ENCODE assay signal across 34 cellular contexts in genomic region chr4:132504438-132504837, GRCh38.
A peak's percentile ranks its signal among the peaks of the same experiment; 100 is the strongest.
DNase-seq lines count a peak whose midpoint lies in the region; ATAC-seq, FAIRE-seq and TF ChIP-seq lines count a peak whose summit lies in the region.
"Had no signal": no experiment of that assay in that cellular context is flagged by ENCODE, and none has a peak within 500 bp of the region (broad histone marks: within the 10 kb centered on the region; RNA-seq: fewer than 3 reads in every experiment).

No MANE protein-coding gene starts in this region.

- no peaks in the 10 kb centered on the region for H3K4me1 ChIP-seq in astrocyte (ENCODE audit: insufficient read depth, low read length)
- H3K4me1 ChIP-seq: SJSA1 had no signal

- peak; percentile 43 for FAIRE-seq in astrocyte (lab: Jason Lieb, UNC)
- no peak for FAIRE-seq in frontal cortex (lab: Jason Lieb, UNC)

- no peak overlapping the region for H3K4me3 Mint-ChIP-seq in astrocyte (ENCODE audit: unreplicated experiment)
- H3K4me3 Mint-ChIP-seq: effector memory CD8-positive, alpha-beta T cell; memory B cell; nephron progenitor cell; stimulated activated naive B cell treated with anti-CD40 and anti-IgM and Interleukin-4, amounts not matched to agents 10 μg/mL and 1 μg/mL and 100 μg/mL, for 72 hours; T-cell had no signal

- H3K4me3 ChIP-seq in astrocyte (ENCODE audit: insufficient read depth, low read depth, low read length), result no peak overlapping the region
- H3K4me3 ChIP-seq: ovary, SJSA1, skin epidermis had no signal

- H3K36me3 ChIP-seq in astrocyte (ENCODE audit: insufficient read depth, low read length), result no peaks in the 10 kb centered on the region
- H3K36me3 ChIP-seq: ovary, SJSA1 had no signal

- no peaks in the 10 kb centered on the region for H3K36me3 Mint-ChIP-seq in astrocyte (ENCODE audit: low read depth, unreplicated experiment)
- H3K36me3 Mint-ChIP-seq: activated naive CD4-positive, alpha-beta T cell treated with anti-CD3 and anti-CD28 coated beads, Interleukin-2, amount 50 U/mL, for 72 hours; memory B cell; stimulated activated naive B cell treated with anti-CD40 and anti-IgM and Interleukin-4, amounts not matched to agents 10 μg/mL and 1 μg/mL and 100 μg/mL, for 72 hours; T-cell had no signal

- DNase-seq in DMS53 (lab: John Stamatoyannopoulos, UW) (peak; percentile 6), DMS53 treated with DMSO at 0.1 percent for 48 hours (lab: John Stamatoyannopoulos, UW; ENCODE audit: unreplicated experiment) (no peak), astrocyte (ENCODE audit: low read depth) (peak; percentile 21), foreskin melanocyte (peak; percentile 29), NAMALWA (ENCODE audit: low spot score) (no peak), GM10266 (ENCODE audit: extremely low spot score) (no peak), frontal cortex (ENCODE audit: low spot score in 2 of 2) (no peak)
- DNase-seq: activated CD4-positive, alpha-beta T cell treated with anti-CD3 and anti-CD28 coated beads for 48 hours; activated CD8-positive, alpha-beta memory T cell treated with anti-CD3 and anti-CD28 coated beads for 24 hours; activated effector memory CD4-positive, alpha-beta T cell treated with Interleukin-2 at 50 U/mL for 16 hours; C1 segment of cervical spinal cord; COR-L47; DMS79; effector memory CD8-positive, alpha-beta T cell; GF-D8; hypothalamus; NCI-H1105 treated with DMSO at 0.1 percent for 48 hours; NCI-H2029 treated with DMSO at 0.1 percent for 48 hours; NCI-H345; NCI-H748 treated with DMSO at 0.1 percent for 48 hours; nephron progenitor cell; ovary; RPMI8226; stimulated activated naive B cell treated with anti-CD40 and anti-IgM and Interleukin-4, amounts not matched to agents 10 μg/mL and 1 μg/mL and 100 μg/mL, for 72 hours; substantia nigra; T-cell; trophoblast cell had no signal

- H3K9ac ChIP-seq in astrocyte (ENCODE audit: low read length), result no peak overlapping the region

- TF ChIP-seq CTCF in astrocyte (IDR thresholded peaks at IDR 0.05; ENCODE audit: insufficient read depth, low read depth, low read length), result no peak
- TF ChIP-seq CTCF in GM10266 (IDR thresholded peaks at IDR 0.05; ENCODE audit: control insufficient read depth, insufficient read depth, low read depth, missing control alignments), result no peak

- no peaks in the 10 kb centered on the region for H3K27me3 ChIP-seq in astrocyte (ENCODE audit: insufficient read depth, low read length)
- H3K27me3 ChIP-seq: ovary, SJSA1 had no signal

- H3K4me1 Mint-ChIP-seq in astrocyte (ENCODE audit: low read depth, unreplicated experiment), result peaks cover 8% of the 10 kb centered on the region
- H3K4me1 Mint-ChIP-seq: memory B cell; nephron progenitor cell; stimulated activated naive B cell treated with anti-CD40 and anti-IgM and Interleukin-4, amounts not matched to agents 10 μg/mL and 1 μg/mL and 100 μg/mL, for 72 hours; T-cell had no signal

- no peak overlapping the region for H2AFZ ChIP-seq in astrocyte (ENCODE audit: low read depth, low read length)

- no peaks in the 10 kb centered on the region for H3K79me2 ChIP-seq in astrocyte (ENCODE audit: insufficient read depth, low read length)

- H3K4me2 ChIP-seq in astrocyte (ENCODE audit: low read length), result no peak overlapping the region

- H3K27me3 Mint-ChIP-seq in astrocyte (ENCODE audit: low read depth, unreplicated experiment), result no peaks in the 10 kb centered on the region
- H3K27me3 Mint-ChIP-seq: effector memory CD8-positive, alpha-beta T cell; memory B cell; stimulated activated naive B cell treated with anti-CD40 and anti-IgM and Interleukin-4, amounts not matched to agents 10 μg/mL and 1 μg/mL and 100 μg/mL, for 72 hours; T-cell had no signal

- ATAC-seq in HG03442 (IDR thresholded peaks at IDR 0.05; ENCODE audit: unreplicated experiment), result no peak
- ATAC-seq: activated naive CD4-positive, alpha-beta T cell treated with anti-CD3 and anti-CD28 coated beads, Interleukin-2, amount 50 U/mL, for 72 hours; effector memory CD8-positive, alpha-beta T cell; left lobe of liver; stimulated activated naive B cell treated with anti-CD40 and anti-IgM and Interleukin-4, amounts not matched to agents 10 μg/mL and 1 μg/mL and 100 μg/mL, for 72 hours; T-cell had no signal

- no peaks in the 10 kb centered on the region for H3K9me3 Mint-ChIP-seq in astrocyte (ENCODE audit: unreplicated experiment)
- H3K9me3 Mint-ChIP-seq: nephron progenitor cell had no signal

- no peaks in the 10 kb centered on the region for H3K9me3 ChIP-seq in astrocyte (ENCODE audit: insufficient read depth, low read depth, low read length)
- H3K9me3 ChIP-seq: ovary, SJSA1 had no signal

- no peak overlapping the region for H3K27ac ChIP-seq in astrocyte (ENCODE audit: low read depth, low read length)
- H3K27ac ChIP-seq: 22Rv1, ovary, SJSA1, skin epidermis had no signal

- H3K27ac Mint-ChIP-seq in astrocyte (ENCODE audit: unreplicated experiment), result no peak overlapping the region
- H3K27ac Mint-ChIP-seq: activated naive CD4-positive, alpha-beta T cell treated with anti-CD3 and anti-CD28 coated beads, Interleukin-2, amount 50 U/mL, for 72 hours; effector memory CD8-positive, alpha-beta T cell; memory B cell; nephron progenitor cell; stimulated activated naive B cell treated with anti-CD40 and anti-IgM and Interleukin-4, amounts not matched to agents 10 μg/mL and 1 μg/mL and 100 μg/mL, for 72 hours; T-cell had no signal

- H4K20me1 ChIP-seq in astrocyte (ENCODE audit: insufficient read depth, low read length), result no peaks in the 10 kb centered on the region

Comparison
In these comparisons a context has a peak if more than half of its experiments do, and no peak if none do; other contexts are left out.
1. DNase-seq: peak in DMS53 (single experiment), astrocyte (single experiment) and foreskin melanocyte (single experiment); none in DMS53 treated with DMSO at 0.1 percent for 48 hours (single experiment), NAMALWA (single experiment), GM10266 (single experiment) and frontal cortex (0 of 2).